10 cellular contexts compared by ENCODE assay signal in genomic region chr3:24154003-24154695, GRCh38.
A peak's percentile ranks its signal among the peaks of the same experiment; 100 is the strongest.
DNase-seq lines count a peak whose midpoint lies in the region; ATAC-seq lines count a peak whose summit lies in the region.
"Had no signal": no experiment of that assay in that cellular context is flagged by ENCODE, and none has a peak within 500 bp of the region (broad histone marks: within the 10 kb centered on the region; RNA-seq: fewer than 3 reads in every experiment).

No MANE protein-coding gene starts in this region.

- peak overlapping the region; percentile 17 for H3K4me3 Mint-ChIP-seq in activated T-helper 17 cell treated with anti-CD3 and anti-CD28 coated beads, Interleukin-2, amount 50 U/mL, for 72 hours
- H3K4me3 Mint-ChIP-seq: dendritic cell treated with granulocyte-macrophage colony-stimulating factor and Interleukin-4, amounts not matched to agents 40 ng/mL and 50 ng/mL, for 4 days had no signal

- H3K9me3 Mint-ChIP-seq in activated T-helper 17 cell treated with anti-CD3 and anti-CD28 coated beads, Interleukin-2, amount 50 U/mL, for 72 hours, result no peaks in the 10 kb centered on the region
- H3K9me3 Mint-ChIP-seq: dendritic cell treated with granulocyte-macrophage colony-stimulating factor and Interleukin-4, amounts not matched to agents 40 ng/mL and 50 ng/mL, for 4 days had no signal

- H3K27ac Mint-ChIP-seq in activated T-helper 17 cell treated with anti-CD3 and anti-CD28 coated beads, Interleukin-2, amount 50 U/mL, for 72 hours, result peak overlapping the region; percentile 28
- H3K27ac Mint-ChIP-seq: dendritic cell treated with granulocyte-macrophage colony-stimulating factor and Interleukin-4, amounts not matched to agents 40 ng/mL and 50 ng/mL, for 4 days had no signal

- ATAC-seq in GM18508 (IDR thresholded peaks at IDR 0.05; ENCODE audit: insufficient read depth, unreplicated experiment) (peak; percentile 82), GM21367 (IDR thresholded peaks at IDR 0.05; ENCODE audit: unreplicated experiment) (peak; percentile 83), HG03045 (IDR thresholded peaks at IDR 0.05; ENCODE audit: unreplicated experiment) (peak; percentile 84)
- peak; percentile 83 for ATAC-seq in activated T-helper 17 cell treated with anti-CD3 and anti-CD28 coated beads, Interleukin-2, amount 50 U/mL, for 72 hours (replicated peaks)

- no peaks in the 10 kb centered on the region for H3K36me3 Mint-ChIP-seq in activated T-helper 17 cell treated with anti-CD3 and anti-CD28 coated beads, Interleukin-2, amount 50 U/mL, for 72 hours (ENCODE audit: low read depth)

- H3K4me1 Mint-ChIP-seq in activated T-helper 17 cell treated with anti-CD3 and anti-CD28 coated beads, Interleukin-2, amount 50 U/mL, for 72 hours, result peaks cover 6% of the 10 kb centered on the region

- DNase-seq in NCI-H187 treated with DMSO at 0.1 percent for 48 hours (lab: John Stamatoyannopoulos, UW), result no peak
- no peak for DNase-seq in anterior cingulate cortex (lab: John Stamatoyannopoulos, UW)
- no peak for DNase-seq in activated effector memory CD4-positive, alpha-beta T cell treated with anti-CD3 and anti-CD28 coated beads, Interleukin-2, amount 50 U/mL, for 16 hours
- no peak for DNase-seq in iPS-NIHi11 (ENCODE audit: low spot score)
- DNase-seq: NCI-H1694 treated with DMSO at 0.1 percent for 48 hours had no signal

- H3K27me3 Mint-ChIP-seq in activated T-helper 17 cell treated with anti-CD3 and anti-CD28 coated beads, Interleukin-2, amount 50 U/mL, for 72 hours, result peaks cover 9% of the 10 kb centered on the region
- H3K27me3 Mint-ChIP-seq: dendritic cell treated with granulocyte-macrophage colony-stimulating factor and Interleukin-4, amounts not matched to agents 40 ng/mL and 50 ng/mL, for 4 days had no signal
